ENCODE assay signal across 14 cellular contexts in the genomic region with DNA sequence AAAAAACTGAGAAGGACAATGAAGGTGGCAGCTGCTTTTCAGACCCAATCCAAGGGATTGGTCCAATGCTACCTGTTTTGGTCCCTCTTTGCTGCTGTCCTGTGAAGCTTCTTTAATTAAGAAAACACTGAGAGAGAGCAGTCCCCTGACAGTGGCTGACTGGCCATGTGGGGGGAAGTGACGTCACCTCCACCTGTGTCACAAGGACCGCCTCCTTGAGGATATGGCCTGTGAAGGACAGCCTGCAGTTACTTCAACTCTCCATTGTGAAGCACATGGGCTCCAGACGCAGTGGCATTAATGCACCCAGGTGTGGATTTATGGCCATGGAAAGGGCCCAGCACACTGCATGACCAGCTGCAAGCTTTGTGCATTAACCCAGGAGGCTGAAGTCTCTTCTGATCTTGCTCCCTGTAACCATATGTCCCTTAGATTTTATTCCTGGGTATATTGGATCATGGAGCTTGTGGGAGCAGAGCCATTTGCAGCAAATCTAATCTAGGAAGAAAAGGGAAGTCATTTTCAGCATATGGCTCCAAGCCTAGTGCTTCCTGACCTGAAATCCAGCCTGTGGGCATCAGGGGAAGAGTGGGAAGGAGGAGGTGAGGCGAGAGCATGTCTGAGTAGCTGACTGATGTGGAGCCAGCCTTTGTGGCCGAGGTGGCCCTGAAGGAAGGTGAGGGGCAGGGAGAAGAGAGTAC.
"Had no signal": no experiment of that assay in that cellular context is flagged by ENCODE, and none has a peak within 500 bp of the region (broad histone marks: within the 10 kb centered on the region; RNA-seq: fewer than 3 reads in every experiment).

No MANE protein-coding gene starts in this region.

- H3K4me1 ChIP-seq: colonic mucosa, foreskin keratinocyte, heart left ventricle had no signal

- H3K36me3 ChIP-seq: colonic mucosa, heart left ventricle, thoracic aorta, WERI-Rb-1 had no signal

- H3K27me3 ChIP-seq: colonic mucosa had no signal

- ATAC-seq: activated T-helper 17 cell treated with anti-CD3 and anti-CD28 coated beads, Interleukin-2, amount 50 U/mL, for 72 hours; foreskin keratinocyte; heart left ventricle; left lobe of liver; stimulated activated naive CD8-positive, alpha-beta T cell treated with anti-CD3 and anti-CD28 coated beads, Interleukin-15, amount 100 ng/mL, for 72 hours had no signal

- H3K4me3 ChIP-seq: colonic mucosa, heart left ventricle, thoracic aorta had no signal

- H3K9me3 ChIP-seq: colonic mucosa, heart left ventricle, thoracic aorta had no signal

- H3K27ac ChIP-seq: colonic mucosa, foreskin keratinocyte, heart left ventricle, thoracic aorta, WERI-Rb-1 had no signal

- DNase-seq: activated CD4-positive, alpha-beta T cell treated with anti-CD3 and anti-CD28 coated beads for 48 hours; activated CD8-positive, alpha-beta memory T cell treated with anti-CD3 and anti-CD28 coated beads for 24 hours; activated naive CD4-positive, alpha-beta T cell treated with anti-CD3 and anti-CD28 coated beads, Interleukin-2, amount 10 ng/mL, durations not matched to agents 7 days and 5 days; colonic mucosa; foreskin keratinocyte; heart left ventricle; islet precursor cell; stimulated activated CD4-positive, alpha-beta T cell treated with anti-CD3 and anti-CD28 coated beads, Interleukin-4, amount 100 ng/mL, for 1 hour; stimulated activated naive CD8-positive, alpha-beta T cell treated with anti-CD3 and anti-CD28 coated beads, Interleukin-15, amount 100 ng/mL, for 72 hours; T1000; WERI-Rb-1 had no signal
